8 cellular contexts compared by ENCODE assay signal in the genomic region with DNA sequence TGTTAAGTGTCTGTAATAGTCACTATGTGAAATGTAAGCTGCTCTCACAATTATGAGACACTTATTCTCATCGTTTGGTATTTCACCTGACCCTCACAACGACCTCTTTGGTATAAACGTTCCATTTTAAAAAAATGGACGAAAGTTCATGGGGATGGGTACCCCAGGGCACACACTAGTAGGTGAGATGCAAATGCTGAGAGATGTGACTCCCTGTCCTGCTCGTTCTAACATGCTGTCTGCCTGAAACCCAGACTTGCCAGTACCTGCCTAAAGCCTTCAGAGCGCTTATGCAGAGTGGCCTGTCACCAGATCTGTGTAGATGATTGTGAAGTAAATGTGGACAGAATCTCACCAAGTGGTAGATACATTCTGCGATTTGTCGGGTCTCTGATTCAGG. TPM values are rescaled to one million over a fixed set of nuclear protein-coding genes. Genes with fewer than 3 reads are reported as not detected.
DNase-seq lines count a peak whose midpoint lies in the region; ATAC-seq, FAIRE-seq and TF ChIP-seq lines count a peak whose summit lies in the region.
"Not testable (repeated sequence)": the region's sequence is repeated elsewhere in the genome, so short reads cannot be mapped to it uniquely, and the experiment has no call there.

No MANE protein-coding gene starts in this region.

- H3K36me3 Mint-ChIP-seq in activated CD8-positive, alpha-beta T cell treated with anti-CD3 and anti-CD28 coated beads for 36 hours (ENCODE audit: low read depth); effector memory CD8-positive, alpha-beta T cell (ENCODE audit: insufficient read depth): not testable (repeated sequence)

- DNase-seq in AG04450 (ENCODE audit: low read depth, low spot score); activated CD8-positive, alpha-beta T cell treated with anti-CD3 and anti-CD28 coated beads for 36 hours; effector memory CD8-positive, alpha-beta T cell; kidney; psoas muscle: not testable (repeated sequence)

- not testable (repeated sequence) for H3K4me1 Mint-ChIP-seq in activated CD8-positive, alpha-beta T cell treated with anti-CD3 and anti-CD28 coated beads for 36 hours (ENCODE audit: low read depth); effector memory CD8-positive, alpha-beta T cell (ENCODE audit: low read depth in 2 of 2)

- not testable (repeated sequence) for FAIRE-seq in kidney (lab: Jason Lieb, UNC)

- not testable (repeated sequence) for H3K9ac ChIP-seq in HUES6 (ENCODE audit: low read length)
- peak overlapping the region in 1 of 2 donors; percentile 51 for H3K9ac ChIP-seq in kidney (ENCODE audit: low read length in 2 of 2)

- H3K27me3 ChIP-seq in AG04450 (ENCODE audit: control insufficient read depth, insufficient read depth, low read length); HUES6 (ENCODE audit: control insufficient read depth, insufficient read depth, low read length); psoas muscle (ENCODE audit: insufficient read depth in 3 of 3, low read length in 2 of 3): not testable (repeated sequence)

- H3K4me3 ChIP-seq in AG04450 (ENCODE audit: low read depth, low read length): peak overlapping the region; percentile 62
- H3K4me3 ChIP-seq in HUES6 (ENCODE audit: low read depth, low read length): peak overlapping the region; percentile 53
- peak overlapping the region; percentile 63 to 64 for H3K4me3 ChIP-seq in kidney (ENCODE audit: low read length in 2 of 2)
- peak overlapping the region; percentile 70 for H3K4me3 ChIP-seq in psoas muscle

- not testable (repeated sequence) for TF ChIP-seq CTCF in AG04450 (IDR thresholded peaks at IDR 0.05; ENCODE audit: low read depth, low read length); activated CD8-positive, alpha-beta T cell treated with anti-CD3 and anti-CD28 coated beads for 36 hours (IDR thresholded peaks at IDR 0.05); kidney (IDR thresholded peaks at IDR 0.05; ENCODE audit: borderline replicate concordance, extremely low read depth, insufficient read depth); psoas muscle (IDR thresholded peaks at IDR 0.05)

- not testable (repeated sequence) for H3K36me3 ChIP-seq in HUES6 (ENCODE audit: control insufficient read depth, insufficient read depth, low read length); kidney (ENCODE audit: control insufficient read depth in 1 of 2, insufficient read depth in 2 of 2, low read length in 2 of 2); psoas muscle (ENCODE audit: insufficient read depth in 1 of 2, low read depth in 1 of 2)

- not testable (repeated sequence) for H3K4me1 ChIP-seq in HUES6 (ENCODE audit: control insufficient read depth, insufficient read depth, low read length); kidney (ENCODE audit: control insufficient read depth in 1 of 2, insufficient read depth in 1 of 2, low read depth in 1 of 2, low read length in 2 of 2); psoas muscle

- not testable (repeated sequence) for H3K9me3 ChIP-seq in AG04450 (ENCODE audit: control insufficient read depth, insufficient read depth, low read length); HUES6 (ENCODE audit: control insufficient read depth, insufficient read depth, low read depth, low read length); kidney (ENCODE audit: control insufficient read depth in 1 of 2, low read length in 2 of 2); psoas muscle

- ATAC-seq in GM18909 (IDR thresholded peaks at IDR 0.05; ENCODE audit: poor library complexity, unreplicated experiment) (peak; percentile 27), HG02678 (IDR thresholded peaks at IDR 0.05; ENCODE audit: unreplicated experiment) (peak; percentile 9), psoas muscle (peak in 2 of 4 donors; percentile 19 to 48)
- ATAC-seq in activated CD8-positive, alpha-beta T cell treated with anti-CD3 and anti-CD28 coated beads for 36 hours; effector memory CD8-positive, alpha-beta T cell (replicated peaks): not testable (repeated sequence)

- not testable (repeated sequence) for H3K27me3 Mint-ChIP-seq in activated CD8-positive, alpha-beta T cell treated with anti-CD3 and anti-CD28 coated beads for 36 hours; effector memory CD8-positive, alpha-beta T cell

- WGBS in psoas muscle, 3 donors: 3 to 17% (median 4%) methylated on average over 5 to 6 of the region's 8 CpGs

- H3K27ac Mint-ChIP-seq in activated CD8-positive, alpha-beta T cell treated with anti-CD3 and anti-CD28 coated beads for 36 hours: not testable (repeated sequence)
- peak overlapping the region; percentile 66 to 74 for H3K27ac Mint-ChIP-seq in effector memory CD8-positive, alpha-beta T cell

- H3K4me3 Mint-ChIP-seq in activated CD8-positive, alpha-beta T cell treated with anti-CD3 and anti-CD28 coated beads for 36 hours: peak overlapping the region; percentile 84
- peak overlapping the region; percentile 93 for H3K4me3 Mint-ChIP-seq in effector memory CD8-positive, alpha-beta T cell

- not testable (repeated sequence) for H3K27ac ChIP-seq in AG04450 (ENCODE audit: low read depth, low read length); HUES6 (ENCODE audit: low read depth, low read length); kidney (ENCODE audit: low read depth in 2 of 2, low read length in 2 of 2); psoas muscle

- not testable (repeated sequence) for H3K9me3 Mint-ChIP-seq in activated CD8-positive, alpha-beta T cell treated with anti-CD3 and anti-CD28 coated beads for 36 hours; effector memory CD8-positive, alpha-beta T cell

- POLR2A ChIA-PET in AG04450 (lab: Yijun Ruan, JAX); activated CD8-positive, alpha-beta T cell treated with anti-CD3 and anti-CD28 coated beads for 36 hours (lab: Charles Lee): not testable (repeated sequence)

- CTCF ChIA-PET in AG04450 (lab: Charles Lee); activated CD8-positive, alpha-beta T cell treated with anti-CD3 and anti-CD28 coated beads for 36 hours (lab: Charles Lee): not testable (repeated sequence)

- intact Hi-C loops in activated CD8-positive, alpha-beta T cell treated with anti-CD3 and anti-CD28 coated beads for 36 hours (cut with micrococcal nuclease); kidney (cut with DNase I); psoas muscle (cut with DNase I): not testable (repeated sequence)

RNA-seq across cellular contexts. Expression of a gene that starts 0.6 kb away (rescaled TPM):
- polyA plus RNA-seq in AG04450 (2011; rRNA removed) (2.5 and 4.0 TPM in 2 replicates), kidney (ENCODE audit: insufficient read depth, low read depth, low replicate concordance) (3.1 TPM), psoas muscle (1 to 10 TPM; 1.2 to 3.8 (median 2.1) TPM)
- 3.4 and 5.2 TPM in 2 replicates for polyA minus RNA-seq in AG04450 (2011; rRNA and poly(A)+ RNA removed)
- total RNA-seq in activated CD8-positive, alpha-beta T cell treated with anti-CD3 and anti-CD28 coated beads for 36 hours: 1 to 10 TPM; 1.6 to 2.1 TPM
- total RNA-seq in kidney (7.1 TPM), psoas muscle (1 to 10 TPM; 2.9 to 5.3 (median 3.6) TPM)
